Comparison of ENCODE assay signal across 1 cellular context in the genomic region with DNA sequence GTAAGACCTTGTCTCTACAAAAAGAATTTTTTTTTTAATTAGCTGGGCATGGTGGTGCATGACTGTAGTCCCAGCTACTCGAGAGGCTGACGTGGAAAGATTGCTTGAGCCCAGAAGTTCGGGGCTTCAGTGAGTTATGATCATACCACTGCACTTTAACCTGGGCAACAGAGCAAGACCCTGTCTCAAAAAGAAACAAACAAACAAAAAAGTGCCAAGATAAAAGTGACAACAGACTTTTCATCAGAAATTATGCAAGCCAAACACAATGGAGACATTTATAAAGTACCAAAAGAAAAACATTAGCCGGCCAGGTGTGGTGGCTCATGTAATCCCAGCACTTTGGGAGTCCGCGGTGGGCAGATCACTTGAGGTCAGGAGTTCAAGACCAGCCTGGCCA.
TF ChIP-seq lines count a peak whose summit lies in the region.

No MANE protein-coding gene starts in this region.

TF ChIP-seq in A549, 52 proteins besides CTCF, POLR2A, EP300 and RAD21 (continued from another document):
- TF ChIP-seq, protein P1, sequence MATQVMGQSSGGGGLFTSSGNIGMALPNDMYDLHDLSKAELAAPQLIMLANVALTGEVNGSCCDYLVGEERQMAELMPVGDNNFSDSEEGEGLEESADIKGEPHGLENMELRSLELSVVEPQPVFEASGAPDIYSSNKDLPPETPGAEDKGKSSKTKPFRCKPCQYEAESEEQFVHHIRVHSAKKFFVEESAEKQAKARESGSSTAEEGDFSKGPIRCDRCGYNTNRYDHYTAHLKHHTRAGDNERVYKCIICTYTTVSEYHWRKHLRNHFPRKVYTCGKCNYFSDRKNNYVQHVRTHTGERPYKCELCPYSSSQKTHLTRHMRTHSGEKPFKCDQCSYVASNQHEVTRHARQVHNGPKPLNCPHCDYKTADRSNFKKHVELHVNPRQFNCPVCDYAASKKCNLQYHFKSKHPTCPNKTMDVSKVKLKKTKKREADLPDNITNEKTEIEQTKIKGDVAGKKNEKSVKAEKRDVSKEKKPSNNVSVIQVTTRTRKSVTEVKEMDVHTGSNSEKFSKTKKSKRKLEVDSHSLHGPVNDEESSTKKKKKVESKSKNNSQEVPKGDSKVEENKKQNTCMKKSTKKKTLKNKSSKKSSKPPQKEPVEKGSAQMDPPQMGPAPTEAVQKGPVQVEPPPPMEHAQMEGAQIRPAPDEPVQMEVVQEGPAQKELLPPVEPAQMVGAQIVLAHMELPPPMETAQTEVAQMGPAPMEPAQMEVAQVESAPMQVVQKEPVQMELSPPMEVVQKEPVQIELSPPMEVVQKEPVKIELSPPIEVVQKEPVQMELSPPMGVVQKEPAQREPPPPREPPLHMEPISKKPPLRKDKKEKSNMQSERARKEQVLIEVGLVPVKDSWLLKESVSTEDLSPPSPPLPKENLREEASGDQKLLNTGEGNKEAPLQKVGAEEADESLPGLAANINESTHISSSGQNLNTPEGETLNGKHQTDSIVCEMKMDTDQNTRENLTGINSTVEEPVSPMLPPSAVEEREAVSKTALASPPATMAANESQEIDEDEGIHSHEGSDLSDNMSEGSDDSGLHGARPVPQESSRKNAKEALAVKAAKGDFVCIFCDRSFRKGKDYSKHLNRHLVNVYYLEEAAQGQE (IDR thresholded peaks at IDR 0.05), result no peak
- no peak for TF ChIP-seq TFCP2L1 (CRISPR knock-in tag; IDR thresholded peaks at IDR 0.05)
